ENCODE assay signal across 11 cellular contexts in genomic region chr7:151247016-151247580, GRCh38. TPM values are rescaled to one million over a fixed set of nuclear protein-coding genes. Genes with fewer than 3 reads are reported as not detected.
DNase-seq lines count a peak whose midpoint lies in the region; ATAC-seq and TF ChIP-seq lines count a peak whose summit lies in the region.
"Had no signal": no experiment of that assay in that cellular context is flagged by ENCODE, and none has a peak within 500 bp of the region (broad histone marks: within the 10 kb centered on the region; RNA-seq: fewer than 3 reads in every experiment).

No MANE protein-coding gene starts in this region.

- no peaks in the 10 kb centered on the region for H3K9me3 Mint-ChIP-seq in CD8-positive, alpha-beta T cell
- H3K9me3 Mint-ChIP-seq in activated B cell treated with CpG ODN at 0.5 μM for 24 hours: no peaks in the 10 kb centered on the region
- H3K9me3 Mint-ChIP-seq: activated CD4-positive, alpha-beta memory T cell treated with anti-CD3 and anti-CD28 coated beads for 36 hours had no signal

- intact Hi-C loops in CD8-positive, alpha-beta T cell (cut with DNase I, micrococcal nuclease): loop anchor here (5.0 to 10.0 kb wide), 2 partner anchors 105 to 628 kb away; partner anchors contain the start of gene PRKAG2 (in 1 of the 2)
- intact Hi-C loops in activated B cell treated with CpG ODN at 0.5 μM for 24 hours (cut with micrococcal nuclease) (no loop called here), sigmoid colon (cut with DNase I) (loop anchor here (5.0 kb wide), 1 partner anchor 200 kb away; no protein-coding TSS in a partner anchor)

- H3K4me1 Mint-ChIP-seq in CD8-positive, alpha-beta T cell (ENCODE audit: low read depth): peaks cover 61% of the 10 kb centered on the region
- H3K4me1 Mint-ChIP-seq in activated B cell treated with CpG ODN at 0.5 μM for 24 hours: peaks cover 66% of the 10 kb centered on the region

- peak overlapping the region; percentile 85 for H3K4me3 Mint-ChIP-seq in CD8-positive, alpha-beta T cell
- peak overlapping the region; percentile 68 for H3K4me3 Mint-ChIP-seq in activated B cell treated with CpG ODN at 0.5 μM for 24 hours

- no peak for TF ChIP-seq POLR2A in sigmoid colon (IDR thresholded peaks at IDR 0.05)

- H3K27me3 ChIP-seq in CD8-positive, alpha-beta T cell (ENCODE audit: insufficient read depth, low read length): no peaks in the 10 kb centered on the region
- H3K27me3 ChIP-seq in right atrium auricular region (peaks cover 0 to 3% of the 10 kb centered on the region in 2 donors), sigmoid colon (peaks cover 0 to 6% (median 2%) of the 10 kb centered on the region in 3 donors)
- H3K27me3 ChIP-seq: pancreas had no signal

- no peak for DNase-seq in CD8-positive, alpha-beta T cell
- DNase-seq in activated B cell treated with CpG ODN at 0.5 μM for 24 hours: no peak
- DNase-seq in right atrium auricular region (ENCODE audit: low spot score): no peak
- no peak for DNase-seq in sigmoid colon
- DNase-seq in NCI-H2196 (lab: John Stamatoyannopoulos, UW; ENCODE audit: unreplicated experiment): no peak
- DNase-seq in DMS153 treated with DMSO at 0.1 percent for 48 hours (lab: John Stamatoyannopoulos, UW; ENCODE audit: unreplicated experiment): no peak
- no peak for DNase-seq in kidney glomerular epithelial cell (lab: John Stamatoyannopoulos, UW)
- DNase-seq: activated CD4-positive, alpha-beta memory T cell treated with anti-CD3 and anti-CD28 coated beads for 36 hours had no signal

- no peak for ATAC-seq in CD8-positive, alpha-beta T cell
- ATAC-seq in activated B cell treated with CpG ODN at 0.5 μM for 24 hours (ENCODE audit: low read depth): no peak
- ATAC-seq in HG03196 (IDR thresholded peaks at IDR 0.05; ENCODE audit: unreplicated experiment): no peak

- H3K9me3 ChIP-seq in CD8-positive, alpha-beta T cell (ENCODE audit: low read length): no peaks in the 10 kb centered on the region
- no peaks in the 10 kb centered on the region for H3K9me3 ChIP-seq in right atrium auricular region
- no peaks in the 10 kb centered on the region for H3K9me3 ChIP-seq in sigmoid colon
- H3K9me3 ChIP-seq: pancreas had no signal

- peaks cover 11% of the 10 kb centered on the region for H3K27me3 Mint-ChIP-seq in CD8-positive, alpha-beta T cell (ENCODE audit: low read depth)
- H3K27me3 Mint-ChIP-seq in activated B cell treated with CpG ODN at 0.5 μM for 24 hours: peaks cover 37% of the 10 kb centered on the region

- no peak overlapping the region for H3K27ac ChIP-seq in CD8-positive, alpha-beta T cell (ENCODE audit: low read depth, low read length)
- H3K27ac ChIP-seq in right atrium auricular region: peak overlapping the region; percentile 89 to 97
- H3K27ac ChIP-seq in sigmoid colon: peak overlapping the region; percentile 93 to 95 (median 94)

- no peak for TF ChIP-seq CTCF in CD8-positive, alpha-beta T cell (IDR thresholded peaks at IDR 0.05)
- TF ChIP-seq CTCF in activated B cell treated with CpG ODN at 0.5 μM for 24 hours (IDR thresholded peaks at IDR 0.05) (no peak), right atrium auricular region (IDR thresholded peaks at IDR 0.05) (peak in 1 of 2 donors; percentile 14), sigmoid colon (IDR thresholded peaks at IDR 0.05) (no peak)

- no peak for TF ChIP-seq EP300 in sigmoid colon (IDR thresholded peaks at IDR 0.05)

- no peaks in the 10 kb centered on the region for H3K36me3 Mint-ChIP-seq in CD8-positive, alpha-beta T cell
- no peaks in the 10 kb centered on the region for H3K36me3 Mint-ChIP-seq in activated B cell treated with CpG ODN at 0.5 μM for 24 hours (ENCODE audit: low read depth)
- H3K36me3 Mint-ChIP-seq: activated CD4-positive, alpha-beta memory T cell treated with anti-CD3 and anti-CD28 coated beads for 36 hours had no signal

- H3K4me1 ChIP-seq in CD8-positive, alpha-beta T cell (ENCODE audit: insufficient read depth, low read length): peaks cover 58% of the 10 kb centered on the region
- peaks cover 0 to 81% of the 10 kb centered on the region in 2 donors for H3K4me1 ChIP-seq in right atrium auricular region
- H3K4me1 ChIP-seq in sigmoid colon: peaks cover 0 to 85% (median 79%) of the 10 kb centered on the region in 4 donors

- no peaks in the 10 kb centered on the region for H3K36me3 ChIP-seq in CD8-positive, alpha-beta T cell (ENCODE audit: insufficient read depth, low read length)
- peaks cover 3% of the 10 kb centered on the region for H3K36me3 ChIP-seq in right atrium auricular region
- H3K36me3 ChIP-seq in sigmoid colon: peaks cover 0 to 5% (median 2%) of the 10 kb centered on the region in 4 donors
- H3K36me3 ChIP-seq: pancreas had no signal

- POLR2A ChIA-PET in CD8-positive, alpha-beta T cell (lab: Charles Lee): interaction anchor here (0.6 to 1.1 kb wide), 3 partner anchors 20 to 527 kb away, joined by 3 to 4 read pairs (median 3); partner anchors contain the start of gene ABCF2
- POLR2A ChIA-PET in activated B cell treated with CpG ODN at 0.5 μM for 24 hours (lab: Charles Lee): interaction anchor here (0.5 to 1.3 kb wide), 2 partner anchors 20 to 38 kb away, joined by 4 to 12 read pairs; partner anchors contain the start of gene ABCF2

- WGBS in sigmoid colon, 2 donors: 41 to 55% methylated on average over 3 of the region's 3 CpGs

- H3K4me3 ChIP-seq in CD8-positive, alpha-beta T cell (ENCODE audit: low read depth, low read length): no peak overlapping the region
- H3K4me3 ChIP-seq in right atrium auricular region (peak overlapping the region; percentile 79 to 80), sigmoid colon (peak overlapping the region in 3 of 4 donors; percentile 67 to 69 (median 68))

- H3K27ac Mint-ChIP-seq in CD8-positive, alpha-beta T cell: no peak overlapping the region
- no peak overlapping the region for H3K27ac Mint-ChIP-seq in activated B cell treated with CpG ODN at 0.5 μM for 24 hours
- H3K27ac Mint-ChIP-seq: activated CD4-positive, alpha-beta memory T cell treated with anti-CD3 and anti-CD28 coated beads for 36 hours had no signal

- CTCF ChIA-PET in CD8-positive, alpha-beta T cell (lab: Charles Lee): interaction anchor here (0.8 to 4.1 kb wide), 9 partner anchors 10 to 123 kb away, joined by 3 to 23 read pairs (median 4); no protein-coding TSS in a partner anchor
- CTCF ChIA-PET in activated B cell treated with CpG ODN at 0.5 μM for 24 hours (lab: Charles Lee): interaction anchor here (1.6 kb wide), 1 partner anchor 12 kb away, joined by 4 read pairs; no protein-coding TSS in a partner anchor

RNA-seq across cellular contexts. Expression of gene SMARCD3, which starts 1.4 kb away (rescaled TPM):
- total RNA-seq in CD8-positive, alpha-beta T cell: 10 to 100 TPM; 25.6 to 28.0 TPM
- total RNA-seq in activated B cell treated with CpG ODN at 0.5 μM for 24 hours (not detected in 2 replicates), right atrium auricular region (100 to 1,000 TPM in 1 of 2 donors, 10 to 100 TPM in 1; 81.5 to 125 TPM), sigmoid colon (10 to 100 TPM; 38.8 to 63.1 (median 51.6) TPM)
- 10 to 100 TPM in 1 of 3 donors, 1 to 10 TPM in 2; 4.2 to 15.6 (median 9.5) TPM for polyA plus RNA-seq in sigmoid colon

RNA-seq across cellular contexts. Expression of gene CHPF2, which starts 14.8 kb away (rescaled TPM):
- total RNA-seq in CD8-positive, alpha-beta T cell: 10 to 100 TPM; 24.7 to 24.9 TPM
- total RNA-seq in activated B cell treated with CpG ODN at 0.5 μM for 24 hours: 32.4 and 41.2 TPM in 2 replicates
- total RNA-seq in right atrium auricular region: 10 to 100 TPM; 24.7 to 38.1 TPM
- total RNA-seq in sigmoid colon: 10 to 100 TPM; 14.3 to 36.3 (median 18.9) TPM
- polyA plus RNA-seq in sigmoid colon: 10 to 100 TPM in 1 of 3 donors, 1 to 10 TPM in 2; 5.4 to 27.9 (median 5.5) TPM

RNA-seq across cellular contexts. Expression of gene ABCF2, which starts 20.1 kb away (rescaled TPM):
- total RNA-seq in CD8-positive, alpha-beta T cell: 10 to 100 TPM; 12.7 to 16.5 TPM
- 47.3 and 52.4 TPM in 2 replicates for total RNA-seq in activated B cell treated with CpG ODN at 0.5 μM for 24 hours
- 10 to 100 TPM; 29.7 to 38.6 TPM for total RNA-seq in right atrium auricular region
- 10 to 100 TPM; 25.8 to 34.6 (median 30.2) TPM for total RNA-seq in sigmoid colon
- 10 to 100 TPM; 18.3 to 34.6 (median 19.8) TPM for polyA plus RNA-seq in sigmoid colon

RNA-seq across cellular contexts. Expression of gene H2BK1, which starts 36.8 kb away (rescaled TPM):
- 1 to 10 TPM; 1.5 to 1.6 TPM for total RNA-seq in CD8-positive, alpha-beta T cell
- total RNA-seq in activated B cell treated with CpG ODN at 0.5 μM for 24 hours (0.76 and 1.8 TPM in 2 replicates), right atrium auricular region (not detected), sigmoid colon (not detected)
- not detected for polyA plus RNA-seq in sigmoid colon
- total RNA-seq: activated CD4-positive, alpha-beta memory T cell treated with anti-CD3 and anti-CD28 coated beads for 36 hours; pancreas; subcutaneous adipose tissue had no signal
- polyA plus RNA-seq: pancreas had no signal

Comparison
In these comparisons a context has a peak if more than half of its experiments do, and no peak if none do; other contexts are left out.
1. RNA of gene SMARCD3, which starts 1.4 kb away (total RNA-seq): 81.5 to 125 TPM in right atrium auricular region, 38.8 to 63.1 TPM in sigmoid colon and 25.6 to 28.0 TPM in CD8-positive, alpha-beta T cell; not detected in activated B cell treated with CpG ODN at 0.5 μM for 24 hours; every median in the first group is over 10 times any median in the second.